Comparison of ENCODE assay signal across 8 cellular contexts in genomic region chr7:33061282-33061928, GRCh38. TPM values are rescaled to one million over a fixed set of nuclear protein-coding genes. Genes with fewer than 3 reads are reported as not detected.
DNase-seq lines count a peak whose midpoint lies in the region; ATAC-seq and TF ChIP-seq lines count a peak whose summit lies in the region.

No MANE protein-coding gene starts in this region.

- peaks cover 16% of the 10 kb centered on the region for H3K9me3 Mint-ChIP-seq in Caco-2 (ENCODE audit: unreplicated experiment)

- no peak overlapping the region for H2BK12ac ChIP-seq in neuronal stem cell (ENCODE audit: low read length)

- H3K36me3 Mint-ChIP-seq in Caco-2 (ENCODE audit: insufficient read depth, unreplicated experiment): peaks cover 14% of the 10 kb centered on the region

- H3K4ac ChIP-seq in neuronal stem cell (ENCODE audit: low read length): no peak overlapping the region

- DNase-seq in Caco-2: no peak
- DNase-seq in MV-4-11 (lab: John Stamatoyannopoulos, UW): peak; percentile 19
- peak; percentile 17 for DNase-seq in dermis blood vessel endothelial cell
- DNase-seq in neuronal stem cell (ENCODE audit: low spot score): no peak
- DNase-seq in lower leg skin (ENCODE audit: low spot score in 2 of 2): no peak
- no peak for DNase-seq in glomerular visceral epithelial cell (ENCODE audit: extremely low spot score)

- intact Hi-C loops in Caco-2 (cut with micrococcal nuclease; ENCODE audit: unreplicated experiment): loop anchor here (5.0 kb wide), 1 partner anchor 66 kb away; the partner anchor contains the start of gene BBS9
- intact Hi-C loops in lower leg skin (cut with DNase I; ENCODE audit: low total_unique reads): no loop called here

- no peak for TF ChIP-seq POLR2A in lower leg skin (IDR thresholded peaks at IDR 0.05)

- TF ChIP-seq CTCF in Caco-2 (IDR thresholded peaks at IDR 0.05; ENCODE audit: insufficient read depth in 1 of 2, low read depth in 1 of 2, low read length in 1 of 2, severe bottlenecking in 1 of 2, unreplicated experiment in 1 of 2) (no peak), lower leg skin (IDR thresholded peaks at IDR 0.05) (no peak)

- H3K9me3 ChIP-seq in Caco-2 (no peaks in the 10 kb centered on the region), neuronal stem cell (replicated peaks in 1 of 2; ENCODE audit: control insufficient read depth in 2 of 2, insufficient read depth in 1 of 2, low read depth in 1 of 2, low read length in 2 of 2) (peaks cover 2 to 25% of the 10 kb centered on the region in 2 donors)

- H3K23ac ChIP-seq in neuronal stem cell (ENCODE audit: low read depth, low read length, poor library complexity): no peak overlapping the region

- H3K4me2 ChIP-seq in neuronal stem cell (ENCODE audit: insufficient read depth, low read length, poor library complexity, severe bottlenecking): peak overlapping the region; percentile 12

- H3K27ac ChIP-seq in neuronal stem cell (replicated peaks; ENCODE audit: low read length): no peak overlapping the region

- BruUV-seq in Caco-2 (replicated peaks; lab: Mats Ljungman, UMichigan): TSS peak; percentile 42

- peak overlapping the region; percentile 87 for H3K27ac Mint-ChIP-seq in Caco-2 (ENCODE audit: unreplicated experiment)

- H2BK120ac ChIP-seq in neuronal stem cell (ENCODE audit: low read depth, low read length): no peak overlapping the region

- H3K18ac ChIP-seq in neuronal stem cell (ENCODE audit: low read length): no peak overlapping the region

- WGBS in neuronal stem cell (ENCODE audit: extremely low coverage in 2 of 2, insufficient read length in 2 of 2, insufficient replicate concordance in 1 of 2), 2 donors: no CpG with 5 or more reads among the region's 7 CpGs
- WGBS in lower leg skin, 2 donors: 19 to 30% methylated on average over 7 of the region's 7 CpGs

- ATAC-seq in HG03432 (IDR thresholded peaks at IDR 0.05; ENCODE audit: unreplicated experiment) (no peak), GM19351 (IDR thresholded peaks at IDR 0.05; ENCODE audit: unreplicated experiment) (no peak)

- no peak overlapping the region for H3K14ac ChIP-seq in neuronal stem cell (ENCODE audit: low read length)

- H3K27me3 ChIP-seq in Caco-2 (replicated peaks; ENCODE audit: control insufficient read depth, insufficient read depth, low read length) (no peaks in the 10 kb centered on the region), neuronal stem cell (ENCODE audit: control insufficient read depth in 3 of 3, insufficient read depth in 3 of 3, low read depth in 1 of 3, low read length in 3 of 3) (no peaks in the 10 kb centered on the region)

- POLR2A ChIA-PET in Caco-2 (lab: Charles Lee): interaction anchor here (0.6 kb wide), 1 partner anchor 9 kb away, joined by 4 read pairs; no protein-coding TSS in a partner anchor

- H3K36me3 ChIP-seq in Caco-2 (ENCODE audit: control insufficient read depth, insufficient read depth, low read length) (no peaks in the 10 kb centered on the region), neuronal stem cell (replicated peaks in 1 of 2; ENCODE audit: control insufficient read depth in 2 of 2, insufficient read depth in 2 of 2, low read length in 2 of 2) (peaks cover 0 to 23% of the 10 kb centered on the region in 2 donors)

- peak overlapping the region; percentile 97 for H3K4me3 Mint-ChIP-seq in Caco-2 (ENCODE audit: unreplicated experiment)

- H3K27me3 Mint-ChIP-seq in Caco-2 (ENCODE audit: insufficient read depth, unreplicated experiment): no peaks in the 10 kb centered on the region

- peaks cover 7% of the 10 kb centered on the region for H3K4me1 Mint-ChIP-seq in Caco-2 (ENCODE audit: low read depth, unreplicated experiment)

- H2BK15ac ChIP-seq in neuronal stem cell (ENCODE audit: low read length): no peak overlapping the region

- no peak overlapping the region for H4K8ac ChIP-seq in neuronal stem cell (ENCODE audit: low read depth, low read length)

- H3K4me1 ChIP-seq in Caco-2 (0 out of 2 replicates have a peak, but pooled peaks cover 5% of the 10 kb centered on the region), neuronal stem cell (ENCODE audit: control insufficient read depth in 2 of 2, insufficient read depth in 1 of 2, low read depth in 1 of 2, low read length in 2 of 2) (peaks cover 4 to 6% of the 10 kb centered on the region in 2 donors)

- peaks cover 4% of the 10 kb centered on the region for H3K79me1 ChIP-seq in neuronal stem cell (ENCODE audit: low read depth, low read length)

- no peak overlapping the region for H2BK5ac ChIP-seq in neuronal stem cell (ENCODE audit: low read length)

- H3K9ac ChIP-seq in neuronal stem cell (ENCODE audit: low read depth, low read length, poor library complexity): no peak overlapping the region

- H2AK5ac ChIP-seq in neuronal stem cell (ENCODE audit: low read depth, low read length): no peak overlapping the region

- no peak overlapping the region for H2AFZ ChIP-seq in neuronal stem cell (ENCODE audit: low read length)

- H3K4me3 ChIP-seq in Caco-2 (ENCODE audit: low read depth, low read length): peak overlapping the region; percentile 91
- H3K4me3 ChIP-seq in neuronal stem cell (ENCODE audit: low read length in 2 of 2): peak overlapping the region in 1 of 2 donors; percentile 77
- no peak overlapping the region for H3K4me3 ChIP-seq in lower leg skin (ENCODE audit: low read depth, poor library complexity, severe bottlenecking)

- CTCF ChIA-PET in Caco-2 (lab: Charles Lee): interaction anchor here (2.2 kb wide), 1 partner anchor 215 kb away, joined by 6 read pairs; no protein-coding TSS in a partner anchor

- no peak overlapping the region for H4K91ac ChIP-seq in neuronal stem cell (ENCODE audit: low read depth, low read length, poor library complexity)

RNA-seq across cellular contexts. Expression of gene NT5C3A, which starts 1.2 kb away (rescaled TPM):
- total RNA-seq in Caco-2 (2022): 32.6 and 38.9 TPM in 2 replicates
- total RNA-seq in dermis blood vessel endothelial cell: 31.3 and 32.9 TPM in 2 replicates
- polyA plus RNA-seq in neuronal stem cell (2013, experiment 1 of 2): 34.4 TPM
- polyA plus RNA-seq in neuronal stem cell (2013, experiment 2 of 2): 35.9 TPM
- total RNA-seq in lower leg skin: 10 to 100 TPM; 30.6 to 44.6 (median 38.9) TPM

RNA-seq across cellular contexts. Expression of gene RP9, which starts 47.8 kb away (rescaled TPM):
- total RNA-seq in Caco-2 (2022): 20.3 and 22.2 TPM in 2 replicates
- total RNA-seq in dermis blood vessel endothelial cell: 5.8 and 8.8 TPM in 2 replicates
- 34.9 TPM for polyA plus RNA-seq in neuronal stem cell (2013, experiment 1 of 2)
- 34.5 TPM for polyA plus RNA-seq in neuronal stem cell (2013, experiment 2 of 2)
- 10 to 100 TPM in 1 of 4 donors, 1 to 10 TPM in 3; 5.2 to 16.1 (median 7.3) TPM for total RNA-seq in lower leg skin

Comparison
In these comparisons a context has a peak if more than half of its experiments do, and no peak if none do; other contexts are left out.
1. DNase-seq: peak in MV-4-11 (single experiment) and dermis blood vessel endothelial cell (single experiment); none in Caco-2 (0 of 2), neuronal stem cell (single experiment), lower leg skin (0 of 2) and glomerular visceral epithelial cell (single experiment).